1 cellular context compared by ENCODE assay signal in the genomic region with DNA sequence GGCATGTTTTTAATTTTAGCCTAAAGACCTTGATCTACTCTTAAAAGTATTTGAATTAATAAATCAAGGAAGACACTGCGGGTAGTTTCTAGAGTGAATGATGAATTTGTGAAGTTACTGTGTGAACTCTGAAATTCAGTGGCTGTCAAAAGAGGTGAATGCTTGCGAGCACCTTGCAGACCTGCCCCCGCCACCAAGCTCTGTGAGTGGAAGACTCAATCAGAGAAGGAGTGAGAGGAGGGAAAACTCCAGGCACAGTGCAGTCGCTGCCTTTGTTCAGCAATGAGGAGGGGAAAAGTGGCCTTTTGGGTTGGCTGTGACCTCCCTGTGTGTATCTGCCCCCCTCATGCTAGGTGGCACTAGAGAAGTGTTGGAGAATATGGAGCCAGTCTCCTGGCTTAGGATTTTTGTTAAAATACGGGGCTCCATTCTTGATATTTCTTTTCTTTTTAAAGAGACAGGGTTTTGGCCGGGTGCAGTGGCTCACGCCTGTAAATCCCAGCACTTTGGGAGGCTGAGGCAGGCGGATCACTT.
TF ChIP-seq lines count a peak whose summit lies in the region.

No MANE protein-coding gene starts in this region.

TF ChIP-seq in GM23338, 12 proteins besides CTCF, POLR2A, EP300 and RAD21 (continued from another document):
- TF ChIP-seq, protein P1, sequence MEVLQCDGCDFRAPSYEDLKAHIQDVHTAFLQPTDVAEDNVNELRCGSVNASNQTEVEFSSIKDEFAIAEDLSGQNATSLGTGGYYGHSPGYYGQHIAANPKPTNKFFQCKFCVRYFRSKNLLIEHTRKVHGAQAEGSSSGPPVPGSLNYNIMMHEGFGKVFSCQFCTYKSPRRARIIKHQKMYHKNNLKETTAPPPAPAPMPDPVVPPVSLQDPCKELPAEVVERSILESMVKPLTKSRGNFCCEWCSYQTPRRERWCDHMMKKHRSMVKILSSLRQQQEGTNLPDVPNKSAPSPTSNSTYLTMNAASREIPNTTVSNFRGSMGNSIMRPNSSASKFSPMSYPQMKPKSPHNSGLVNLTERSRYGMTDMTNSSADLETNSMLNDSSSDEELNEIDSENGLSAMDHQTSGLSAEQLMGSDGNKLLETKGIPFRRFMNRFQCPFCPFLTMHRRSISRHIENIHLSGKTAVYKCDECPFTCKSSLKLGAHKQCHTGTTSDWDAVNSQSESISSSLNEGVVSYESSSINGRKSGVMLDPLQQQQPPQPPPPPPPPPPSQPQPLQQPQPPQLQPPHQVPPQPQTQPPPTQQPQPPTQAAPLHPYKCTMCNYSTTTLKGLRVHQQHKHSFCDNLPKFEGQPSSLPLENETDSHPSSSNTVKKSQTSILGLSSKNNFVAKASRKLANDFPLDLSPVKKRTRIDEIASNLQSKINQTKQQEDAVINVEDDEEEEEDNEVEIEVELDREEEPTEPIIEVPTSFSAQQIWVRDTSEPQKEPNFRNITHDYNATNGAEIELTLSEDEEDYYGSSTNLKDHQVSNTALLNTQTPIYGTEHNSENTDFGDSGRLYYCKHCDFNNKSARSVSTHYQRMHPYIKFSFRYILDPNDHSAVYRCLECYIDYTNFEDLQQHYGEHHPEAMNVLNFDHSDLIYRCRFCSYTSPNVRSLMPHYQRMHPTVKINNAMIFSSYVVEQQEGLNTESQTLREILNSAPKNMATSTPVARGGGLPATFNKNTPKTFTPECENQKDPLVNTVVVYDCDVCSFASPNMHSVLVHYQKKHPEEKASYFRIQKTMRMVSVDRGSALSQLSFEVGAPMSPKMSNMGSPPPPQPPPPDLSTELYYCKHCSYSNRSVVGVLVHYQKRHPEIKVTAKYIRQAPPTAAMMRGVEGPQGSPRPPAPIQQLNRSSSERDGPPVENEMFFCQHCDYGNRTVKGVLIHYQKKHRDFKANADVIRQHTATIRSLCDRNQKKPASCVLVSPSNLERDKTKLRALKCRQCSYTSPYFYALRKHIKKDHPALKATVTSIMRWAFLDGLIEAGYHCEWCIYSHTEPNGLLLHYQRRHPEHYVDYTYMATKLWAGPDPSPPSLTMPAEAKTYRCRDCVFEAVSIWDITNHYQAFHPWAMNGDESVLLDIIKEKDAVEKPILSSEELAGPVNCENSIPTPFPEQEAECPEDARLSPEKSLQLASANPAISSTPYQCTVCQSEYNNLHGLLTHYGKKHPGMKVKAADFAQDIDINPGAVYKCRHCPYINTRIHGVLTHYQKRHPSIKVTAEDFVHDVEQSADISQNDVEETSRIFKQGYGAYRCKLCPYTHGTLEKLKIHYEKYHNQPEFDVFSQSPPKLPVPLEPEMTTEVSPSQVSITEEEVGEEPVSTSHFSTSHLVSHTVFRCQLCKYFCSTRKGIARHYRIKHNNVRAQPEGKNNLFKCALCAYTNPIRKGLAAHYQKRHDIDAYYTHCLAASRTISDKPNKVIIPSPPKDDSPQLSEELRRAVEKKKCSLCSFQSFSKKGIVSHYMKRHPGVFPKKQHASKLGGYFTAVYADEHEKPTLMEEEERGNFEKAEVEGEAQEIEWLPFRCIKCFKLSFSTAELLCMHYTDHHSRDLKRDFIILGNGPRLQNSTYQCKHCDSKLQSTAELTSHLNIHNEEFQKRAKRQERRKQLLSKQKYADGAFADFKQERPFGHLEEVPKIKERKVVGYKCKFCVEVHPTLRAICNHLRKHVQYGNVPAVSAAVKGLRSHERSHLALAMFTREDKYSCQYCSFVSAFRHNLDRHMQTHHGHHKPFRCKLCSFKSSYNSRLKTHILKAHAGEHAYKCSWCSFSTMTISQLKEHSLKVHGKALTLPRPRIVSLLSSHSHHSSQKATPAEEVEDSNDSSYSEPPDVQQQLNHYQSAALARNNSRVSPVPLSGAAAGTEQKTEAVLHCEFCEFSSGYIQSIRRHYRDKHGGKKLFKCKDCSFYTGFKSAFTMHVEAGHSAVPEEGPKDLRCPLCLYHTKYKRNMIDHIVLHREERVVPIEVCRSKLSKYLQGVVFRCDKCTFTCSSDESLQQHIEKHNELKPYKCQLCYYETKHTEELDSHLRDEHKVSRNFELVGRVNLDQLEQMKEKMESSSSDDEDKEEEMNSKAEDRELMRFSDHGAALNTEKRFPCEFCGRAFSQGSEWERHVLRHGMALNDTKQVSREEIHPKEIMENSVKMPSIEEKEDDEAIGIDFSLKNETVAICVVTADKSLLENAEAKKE (CRISPR knock-in tag; IDR thresholded peaks at IDR 0.05), result no peak
- TF ChIP-seq, protein P2, sequence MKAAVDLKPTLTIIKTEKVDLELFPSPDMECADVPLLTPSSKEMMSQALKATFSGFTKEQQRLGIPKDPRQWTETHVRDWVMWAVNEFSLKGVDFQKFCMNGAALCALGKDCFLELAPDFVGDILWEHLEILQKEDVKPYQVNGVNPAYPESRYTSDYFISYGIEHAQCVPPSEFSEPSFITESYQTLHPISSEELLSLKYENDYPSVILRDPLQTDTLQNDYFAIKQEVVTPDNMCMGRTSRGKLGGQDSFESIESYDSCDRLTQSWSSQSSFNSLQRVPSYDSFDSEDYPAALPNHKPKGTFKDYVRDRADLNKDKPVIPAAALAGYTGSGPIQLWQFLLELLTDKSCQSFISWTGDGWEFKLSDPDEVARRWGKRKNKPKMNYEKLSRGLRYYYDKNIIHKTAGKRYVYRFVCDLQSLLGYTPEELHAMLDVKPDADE (IDR thresholded peaks at IDR 0.05), result no peak
- no peak for TF ChIP-seq POLR2AphosphoS5 (IDR thresholded peaks at IDR 0.05; ENCODE audit: low read depth)
- no peak for TF ChIP-seq EZH2phosphoT487 (IDR thresholded peaks at IDR 0.05; ENCODE audit: unreplicated experiment)
- no peak for TF ChIP-seq EZH2 (IDR thresholded peaks at IDR 0.05; ENCODE audit: low read depth, unreplicated experiment)
TF ChIP-seq in GM23338: peak in this region for 0.
